ENCODE assay signal across 14 cellular contexts in the genomic region with DNA sequence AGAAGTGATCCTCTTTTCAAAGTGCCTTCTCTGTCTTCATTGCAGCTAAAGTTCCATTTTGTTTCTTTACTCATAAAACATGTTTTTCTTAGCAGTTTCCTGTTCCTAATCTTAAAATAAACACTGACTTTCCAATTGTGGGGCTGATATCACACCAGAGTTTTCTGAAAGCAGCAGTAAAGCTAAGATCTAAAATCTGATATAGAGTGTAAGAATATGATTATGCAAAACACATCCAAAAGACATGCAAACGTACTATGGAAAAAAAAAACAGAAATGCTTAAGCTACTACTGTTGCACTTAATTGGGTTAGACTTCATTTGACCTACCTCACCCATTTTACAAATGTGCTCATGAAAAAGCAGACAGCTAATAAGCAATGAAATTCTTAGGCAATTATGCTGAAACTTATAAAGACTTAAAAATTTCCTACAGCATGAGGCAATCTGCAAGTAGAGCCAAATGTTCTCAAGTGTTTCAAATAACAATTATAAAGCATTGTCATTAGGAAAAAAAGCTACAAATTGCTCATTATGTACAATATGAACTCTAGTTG. TPM values are rescaled to one million over a fixed set of nuclear protein-coding genes. Genes with fewer than 3 reads are reported as not detected.
A peak's percentile ranks its signal among the peaks of the same experiment; 100 is the strongest.
DNase-seq lines count a peak whose midpoint lies in the region; ATAC-seq and TF ChIP-seq lines count a peak whose summit lies in the region.
"Had no signal": no experiment of that assay in that cellular context is flagged by ENCODE, and none has a peak within 500 bp of the region (broad histone marks: within the 10 kb centered on the region; RNA-seq: fewer than 3 reads in every experiment).

No MANE protein-coding gene starts in this region.

- TF ChIP-seq CTCF in left ventricle myocardium inferior (IDR thresholded peaks at IDR 0.05; ENCODE audit: borderline replicate concordance) (no peak), activated B cell treated with CpG ODN at 0.5 μM for 24 hours (IDR thresholded peaks at IDR 0.05) (no peak), fibroblast of villous mesenchyme (IDR thresholded peaks at IDR 0.05; ENCODE audit: insufficient read depth, low read depth, low read length) (no peak), CD14-positive monocyte (IDR thresholded peaks at IDR 0.05) (no peak)

- H3K4me1 Mint-ChIP-seq in activated B cell treated with CpG ODN at 0.5 μM for 24 hours, result peaks cover 86% of the 10 kb centered on the region
- H3K4me1 Mint-ChIP-seq in stimulated activated naive CD8-positive, alpha-beta T cell treated with anti-CD3 and anti-CD28 coated beads, Interleukin-15, amount 100 ng/mL, for 72 hours, result peaks cover 50% of the 10 kb centered on the region
- peaks cover 53% of the 10 kb centered on the region for H3K4me1 Mint-ChIP-seq in CD14-positive monocyte

- no peaks in the 10 kb centered on the region for H3K9me3 ChIP-seq in left ventricle myocardium inferior (replicated peaks)
- H3K9me3 ChIP-seq: ascending aorta had no signal

- peak overlapping the region; percentile 29 for H3K27ac ChIP-seq in left ventricle myocardium inferior (replicated peaks)

- H3K36me3 Mint-ChIP-seq in activated B cell treated with CpG ODN at 0.5 μM for 24 hours (ENCODE audit: low read depth) (peaks cover 90% of the 10 kb centered on the region), CD14-positive monocyte (peaks cover 85 to 89% of the 10 kb centered on the region in 2 donors)

- peaks cover 31% of the 10 kb centered on the region for H3K4me1 ChIP-seq in left ventricle myocardium inferior

- ATAC-seq in Right ventricle myocardium inferior (no peak), activated B cell treated with CpG ODN at 0.5 μM for 24 hours (ENCODE audit: low read depth) (no peak), GM21723 (IDR thresholded peaks at IDR 0.05; ENCODE audit: unreplicated experiment) (no peak)
- ATAC-seq in stimulated activated naive CD8-positive, alpha-beta T cell treated with anti-CD3 and anti-CD28 coated beads, Interleukin-15, amount 100 ng/mL, for 72 hours, result no peak

- H3K4me3 ChIP-seq in left ventricle myocardium inferior, result no peak overlapping the region
- H3K4me3 ChIP-seq in fibroblast of villous mesenchyme (ENCODE audit: low read depth, low read length), result no peak overlapping the region
- H3K4me3 ChIP-seq: ascending aorta had no signal

- DNase-seq in left ventricle myocardium inferior (no peak), Right ventricle myocardium inferior (ENCODE audit: missing footprints) (no peak), activated B cell treated with CpG ODN at 0.5 μM for 24 hours (no peak), fibroblast of villous mesenchyme (ENCODE audit: low read depth) (peak; percentile 47), CD14-positive monocyte (ENCODE audit: low spot score) (no peak), erythroblast (lab: John Stamatoyannopoulos, UW) (no peak)
- no peak for DNase-seq in stimulated activated naive CD8-positive, alpha-beta T cell treated with anti-CD3 and anti-CD28 coated beads, Interleukin-15, amount 100 ng/mL, for 72 hours
- DNase-seq: activated CD4-positive, alpha-beta T cell treated with anti-CD3 and anti-CD28 coated beads for 4 hours; endodermal cell; NCI-H1105; NCI-H69 had no signal

- CTCF ChIA-PET in activated B cell treated with CpG ODN at 0.5 μM for 24 hours (lab: Charles Lee), result interaction anchor here (0.8 to 2.2 kb wide), 6 partner anchors 9 to 107 kb away, joined by 3 to 18 read pairs (median 4); no protein-coding TSS in a partner anchor

- H3K4me3 Mint-ChIP-seq in activated B cell treated with CpG ODN at 0.5 μM for 24 hours, result peak overlapping the region; percentile 57
- H3K4me3 Mint-ChIP-seq in stimulated activated naive CD8-positive, alpha-beta T cell treated with anti-CD3 and anti-CD28 coated beads, Interleukin-15, amount 100 ng/mL, for 72 hours, result peak overlapping the region; percentile 84 to 92
- H3K4me3 Mint-ChIP-seq in CD14-positive monocyte, result no peak overlapping the region
- H3K4me3 Mint-ChIP-seq: endodermal cell had no signal

- H3K27ac Mint-ChIP-seq in activated B cell treated with CpG ODN at 0.5 μM for 24 hours, result peak overlapping the region; percentile 61
- H3K27ac Mint-ChIP-seq in stimulated activated naive CD8-positive, alpha-beta T cell treated with anti-CD3 and anti-CD28 coated beads, Interleukin-15, amount 100 ng/mL, for 72 hours, result peak overlapping the region; percentile 88 to 99
- H3K27ac Mint-ChIP-seq in CD14-positive monocyte, result peak overlapping the region in 3 of 7 donors; percentile 10 to 76 (median 35)
- H3K27ac Mint-ChIP-seq: endodermal cell had no signal

- intact Hi-C loops in left ventricle myocardium inferior (cut with micrococcal nuclease) (no loop called here), Right ventricle myocardium inferior (cut with DNase I) (no loop called here), activated B cell treated with CpG ODN at 0.5 μM for 24 hours (cut with micrococcal nuclease) (loop anchor here (1.0 kb wide), 1 partner anchor 12 kb away; no protein-coding TSS in a partner anchor), CD14-positive monocyte (cut with micrococcal nuclease) (loop anchor here in 1 of 2 donors (5.0 to 10.0 kb wide), 2 partner anchors 34 to 109 kb away; partner anchors contain the start of gene ERMN)

- POLR2A ChIA-PET in activated B cell treated with CpG ODN at 0.5 μM for 24 hours (lab: Charles Lee), result interaction anchor here (0.6 to 7.2 kb wide), 8 partner anchors 9 to 106 kb away, joined by 3 to 64 read pairs (median 9); partner anchors contain the start of gene CYTIP

- H3K27me3 Mint-ChIP-seq in activated B cell treated with CpG ODN at 0.5 μM for 24 hours (no peaks in the 10 kb centered on the region), CD14-positive monocyte (ENCODE audit: low read depth in 3 of 3) (no peaks in the 10 kb centered on the region)
- no peaks in the 10 kb centered on the region for H3K27me3 Mint-ChIP-seq in stimulated activated naive CD8-positive, alpha-beta T cell treated with anti-CD3 and anti-CD28 coated beads, Interleukin-15, amount 100 ng/mL, for 72 hours

- H3K36me3 ChIP-seq in left ventricle myocardium inferior, result no peaks in the 10 kb centered on the region
- H3K36me3 ChIP-seq: ascending aorta had no signal

- H3K9me3 Mint-ChIP-seq in activated B cell treated with CpG ODN at 0.5 μM for 24 hours (no peaks in the 10 kb centered on the region), CD14-positive monocyte (peaks cover 0 to 9% (median 2%) of the 10 kb centered on the region in 7 donors)
- no peaks in the 10 kb centered on the region for H3K9me3 Mint-ChIP-seq in stimulated activated naive CD8-positive, alpha-beta T cell treated with anti-CD3 and anti-CD28 coated beads, Interleukin-15, amount 100 ng/mL, for 72 hours
- H3K9me3 Mint-ChIP-seq: endodermal cell had no signal

- no peak for TF ChIP-seq POLR2A in erythroblast (IDR thresholded peaks at IDR 0.05; ENCODE audit: low read length)

- H3K27me3 ChIP-seq in left ventricle myocardium inferior (ENCODE audit: low read depth), result no peaks in the 10 kb centered on the region
- H3K27me3 ChIP-seq: ascending aorta had no signal

RNA-seq across cellular contexts. Expression of gene CYTIP, which starts 10.5 kb away (rescaled TPM):
- total RNA-seq in left ventricle myocardium inferior (0.82 TPM), Right ventricle myocardium inferior (1.7 TPM), activated B cell treated with CpG ODN at 0.5 μM for 24 hours (129 and 130 TPM in 2 replicates), fibroblast of villous mesenchyme (under 0.01 and 0.43 TPM in 2 replicates)
- 10 to 100 TPM; 61.9 to 83.5 TPM for polyA plus RNA-seq in CD14-positive monocyte
- polyA plus RNA-seq: BJ had no signal

Comparison
In these comparisons a context has a peak if more than half of its experiments do, and no peak if none do; other contexts are left out.
1. H3K4me3 Mint-ChIP-seq: peak in activated B cell treated with CpG ODN at 0.5 μM for 24 hours (single experiment) and stimulated activated naive CD8-positive, alpha-beta T cell treated with anti-CD3 and anti-CD28 coated beads, Interleukin-15, amount 100 ng/mL, for 72 hours (2 of 2); none in CD14-positive monocyte (0 of 2).
2. RNA of gene CYTIP, which starts 10.5 kb away (total RNA-seq): 129 to 130 TPM in activated B cell treated with CpG ODN at 0.5 μM for 24 hours; 1.7 TPM in Right ventricle myocardium inferior (single experiment), 0.82 TPM in left ventricle myocardium inferior (single experiment) and under 0.01 to 0.43 TPM in fibroblast of villous mesenchyme; every median in the first group is over 10 times any median in the second.